In the genomic region with DNA sequence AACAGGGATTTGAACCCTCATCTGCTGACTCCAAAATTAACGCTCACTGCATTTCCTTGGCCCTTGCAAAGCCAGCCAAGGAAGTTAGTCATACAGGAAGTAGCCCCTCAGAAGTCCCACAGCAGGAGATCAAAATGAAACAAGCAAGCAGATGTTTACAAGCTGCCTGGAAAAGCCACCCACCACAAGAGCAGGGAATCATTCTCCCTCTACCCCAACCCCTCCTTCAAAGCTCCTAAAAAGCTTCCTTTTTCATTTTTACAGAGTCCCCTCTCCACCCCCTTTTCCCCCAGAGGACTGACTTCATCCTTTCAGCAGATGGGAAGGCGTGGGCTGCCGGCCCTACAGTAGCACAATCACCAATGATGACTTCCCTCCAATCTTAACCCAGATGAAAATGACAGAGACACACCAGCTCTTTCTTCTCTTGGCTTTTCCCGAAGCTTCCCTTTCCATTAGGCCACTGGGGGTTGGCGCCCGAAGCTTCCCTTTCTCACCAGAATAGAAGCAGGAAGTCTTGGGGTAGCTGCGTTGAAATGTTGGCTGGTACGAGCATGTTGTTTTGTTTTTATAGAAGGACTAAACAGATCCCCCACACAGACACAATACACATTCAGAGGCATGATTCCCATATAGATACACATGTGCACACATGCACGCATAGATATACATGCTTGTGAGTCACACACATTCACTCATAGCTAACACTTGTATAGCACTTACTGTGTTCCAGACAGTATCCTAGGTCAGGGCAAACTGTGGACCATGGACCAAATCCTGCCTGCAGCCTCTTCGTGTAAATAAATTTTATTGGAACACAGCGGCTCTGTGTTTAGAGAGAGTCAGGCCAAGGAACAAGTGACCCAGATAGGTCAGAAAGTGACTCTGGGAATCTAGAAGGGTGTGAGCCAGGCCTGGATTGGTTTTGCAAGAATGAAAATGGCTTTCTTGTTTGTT, we compare ENCODE assay signal across 8 cellular contexts. TPM values are rescaled to one million over a fixed set of nuclear protein-coding genes. Genes with fewer than 3 reads are reported as not detected.
DNase-seq lines count a peak whose midpoint lies in the region; ATAC-seq and TF ChIP-seq lines count a peak whose summit lies in the region.

No MANE protein-coding gene starts in this region.

- peaks cover under 1% of the 10 kb centered on the region for H3K27me3 Mint-ChIP-seq in activated T-cell treated with anti-CD3 and anti-CD28 coated beads, Interleukin-2, amount 50 U/mL, for 24 hours
- H3K27me3 Mint-ChIP-seq in naive thymus-derived CD4-positive, alpha-beta T cell, result peaks cover 0 to 3% (median 0%) of the 10 kb centered on the region in 5 donors

- H3K9me3 Mint-ChIP-seq in activated T-cell treated with anti-CD3 and anti-CD28 coated beads, Interleukin-2, amount 50 U/mL, for 24 hours, result peaks cover 2% of the 10 kb centered on the region
- H3K9me3 Mint-ChIP-seq in naive thymus-derived CD4-positive, alpha-beta T cell, result no peaks in the 10 kb centered on the region

- H4K20me1 ChIP-seq in SK-N-SH (ENCODE audit: insufficient read depth), result no peaks in the 10 kb centered on the region

- no peak for TF ChIP-seq POLR2A in esophagus muscularis mucosa (IDR thresholded peaks at IDR 0.05; ENCODE audit: low read depth)

- H3K27ac ChIP-seq in SK-N-SH (ENCODE audit: low read depth in 2 of 2, low read length in 1 of 2) (peak overlapping the region in 1 of 2 experiments; percentile 58; a peak in 2 of 4 replicates), esophagus muscularis mucosa (replicated peaks in 1 of 4) (peak overlapping the region; percentile 45 to 76 (median 72))
- H3K27ac ChIP-seq in naive thymus-derived CD4-positive, alpha-beta T cell (ENCODE audit: low read depth, low read length), result no peak overlapping the region

- H3K27me3 ChIP-seq in SK-N-SH (ENCODE audit: insufficient read depth), result no peaks in the 10 kb centered on the region
- no peaks in the 10 kb centered on the region for H3K27me3 ChIP-seq in esophagus muscularis mucosa
- no peaks in the 10 kb centered on the region for H3K27me3 ChIP-seq in naive thymus-derived CD4-positive, alpha-beta T cell (ENCODE audit: control insufficient read depth in 2 of 2, insufficient read depth in 2 of 2, low read length in 2 of 2)

- H3K9me2 ChIP-seq in SK-N-SH, result no peaks in the 10 kb centered on the region

- H3K27ac Mint-ChIP-seq in activated T-cell treated with anti-CD3 and anti-CD28 coated beads, Interleukin-2, amount 50 U/mL, for 24 hours, result peak overlapping the region; percentile 74
- H3K27ac Mint-ChIP-seq in naive thymus-derived CD4-positive, alpha-beta T cell, result peak overlapping the region in 1 of 9 donors; percentile 58

- peak overlapping the region; percentile 24 for H3K4me2 ChIP-seq in SK-N-SH

- peak overlapping the region; percentile 6 for H3K4me3 Mint-ChIP-seq in activated T-cell treated with anti-CD3 and anti-CD28 coated beads, Interleukin-2, amount 50 U/mL, for 24 hours
- peak overlapping the region in 1 of 10 donors; percentile 49 for H3K4me3 Mint-ChIP-seq in naive thymus-derived CD4-positive, alpha-beta T cell

- H3K4me1 ChIP-seq in SK-N-SH (ENCODE audit: control insufficient read depth in 1 of 2, insufficient read depth in 2 of 2, low read depth in 1 of 2, low read length in 1 of 2) (peaks cover 4 to 42% of the 10 kb centered on the region in 2 experiments; a peak in 2 of 4 replicates), esophagus muscularis mucosa (peaks cover 29 to 34% (median 33%) of the 10 kb centered on the region in 4 donors)
- no peaks in the 10 kb centered on the region for H3K4me1 ChIP-seq in naive thymus-derived CD4-positive, alpha-beta T cell (ENCODE audit: control insufficient read depth in 2 of 2, insufficient read depth in 2 of 2, low read length in 2 of 2)

- peak overlapping the region; percentile 61 for H2AFZ ChIP-seq in SK-N-SH (ENCODE audit: low read depth)

- no peak for TF ChIP-seq CTCF in SK-N-SH (IDR thresholded peaks at IDR 0.05)
- TF ChIP-seq CTCF in esophagus muscularis mucosa (IDR thresholded peaks at IDR 0.05), result no peak

- CTCF ChIA-PET in SK-N-SH (lab: Yijun Ruan, JAX), result no interaction called here
- CTCF ChIA-PET in naive thymus-derived CD4-positive, alpha-beta T cell (lab: Charles Lee), result no interaction called here

- no peak for TF ChIP-seq RAD21 in SK-N-SH (IDR thresholded peaks at IDR 0.05; ENCODE audit: low read length)

- POLR2A ChIA-PET in SK-N-SH (lab: Yijun Ruan, JAX), result no interaction called here
- POLR2A ChIA-PET in naive thymus-derived CD4-positive, alpha-beta T cell (lab: Charles Lee), result no interaction called here

- no peaks in the 10 kb centered on the region for H3K79me2 ChIP-seq in SK-N-SH (ENCODE audit: insufficient read depth)

- H3K4me1 Mint-ChIP-seq in activated T-cell treated with anti-CD3 and anti-CD28 coated beads, Interleukin-2, amount 50 U/mL, for 24 hours (ENCODE audit: low read depth), result peaks cover 41% of the 10 kb centered on the region
- peaks cover 8 to 48% (median 9%) of the 10 kb centered on the region in 7 donors for H3K4me1 Mint-ChIP-seq in naive thymus-derived CD4-positive, alpha-beta T cell

- H3K36me3 ChIP-seq in SK-N-SH (replicated peaks in 1 of 2; ENCODE audit: control insufficient read depth in 1 of 2, insufficient read depth in 2 of 2, low read length in 1 of 2) (no peaks in the 10 kb centered on the region), esophagus muscularis mucosa (no peaks in the 10 kb centered on the region)
- H3K36me3 ChIP-seq in naive thymus-derived CD4-positive, alpha-beta T cell (ENCODE audit: control insufficient read depth in 2 of 3, insufficient read depth in 3 of 3, low read length in 3 of 3), result no peaks in the 10 kb centered on the region

- H3K9ac ChIP-seq in SK-N-SH, result no peak overlapping the region

- intact Hi-C loops in esophagus muscularis mucosa (cut with DNase I), result no loop called here
- intact Hi-C loops in naive thymus-derived CD4-positive, alpha-beta T cell (cut with micrococcal nuclease), result no loop called here

- DNase-seq in activated T-cell treated with anti-CD3 and anti-CD28 coated beads, Interleukin-2, amount 50 U/mL, for 24 hours, result no peak
- DNase-seq in activated T-cell treated with anti-CD3 and anti-CD28 coated beads for 4 hours (no peak), SK-N-SH (no peak), esophagus muscularis mucosa (ENCODE audit: extremely low spot score) (no peak), NCI-H2196 (lab: John Stamatoyannopoulos, UW; ENCODE audit: unreplicated experiment) (no peak)
- no peak for DNase-seq in naive thymus-derived CD4-positive, alpha-beta T cell

- TF ChIP-seq EP300 in SK-N-SH (IDR thresholded peaks at IDR 0.05; ENCODE audit: borderline replicate concordance in 1 of 2, low read depth in 1 of 2, low read length in 1 of 2), result no peak
- no peak for TF ChIP-seq EP300 in esophagus muscularis mucosa (IDR thresholded peaks at IDR 0.05)

- H3K4me3 ChIP-seq in SK-N-SH (ENCODE audit: low read depth in 2 of 2, low read length in 1 of 2) (no peak overlapping the region; a peak in 1 of 4 replicates), esophagus muscularis mucosa (peak overlapping the region in 3 of 4 donors; percentile 6 to 26 (median 23))
- no peak overlapping the region for H3K4me3 ChIP-seq in naive thymus-derived CD4-positive, alpha-beta T cell (ENCODE audit: low read length)

- H3K9me3 ChIP-seq in SK-N-SH, result 0 out of 2 replicates have a peak, but pooled peaks cover 3% of the 10 kb centered on the region
- no peaks in the 10 kb centered on the region for H3K9me3 ChIP-seq in esophagus muscularis mucosa
- no peaks in the 10 kb centered on the region for H3K9me3 ChIP-seq in naive thymus-derived CD4-positive, alpha-beta T cell (ENCODE audit: control insufficient read depth in 2 of 3, low read length in 3 of 3)

- peak; percentile 12 for ATAC-seq in naive thymus-derived CD4-positive, alpha-beta T cell
- ATAC-seq in HG03097 (IDR thresholded peaks at IDR 0.05; ENCODE audit: low FRiP score, unreplicated experiment) (no peak), GM19023 (IDR thresholded peaks at IDR 0.05; ENCODE audit: unreplicated experiment) (no peak)

- H3K36me3 Mint-ChIP-seq in activated T-cell treated with anti-CD3 and anti-CD28 coated beads, Interleukin-2, amount 50 U/mL, for 24 hours (ENCODE audit: low read depth), result peaks cover 3% of the 10 kb centered on the region
- peaks cover 0 to 11% (median 0%) of the 10 kb centered on the region in 5 donors for H3K36me3 Mint-ChIP-seq in naive thymus-derived CD4-positive, alpha-beta T cell

- H3F3A ChIP-seq in SK-N-SH (replicated peaks; ENCODE audit: insufficient read depth), result peaks cover 10% of the 10 kb centered on the region

- WGBS in SK-N-SH (ENCODE audit: low lambda C conversion rate), result 67% methylated on average over 11 of the region's 11 CpGs
- 39% methylated on average over 11 of the region's 11 CpGs for WGBS in esophagus muscularis mucosa

TF ChIP-seq in SK-N-SH, 30 proteins besides CTCF, POLR2A, EP300 and RAD21 (continues in another document):
- TF ChIP-seq, protein P1, sequence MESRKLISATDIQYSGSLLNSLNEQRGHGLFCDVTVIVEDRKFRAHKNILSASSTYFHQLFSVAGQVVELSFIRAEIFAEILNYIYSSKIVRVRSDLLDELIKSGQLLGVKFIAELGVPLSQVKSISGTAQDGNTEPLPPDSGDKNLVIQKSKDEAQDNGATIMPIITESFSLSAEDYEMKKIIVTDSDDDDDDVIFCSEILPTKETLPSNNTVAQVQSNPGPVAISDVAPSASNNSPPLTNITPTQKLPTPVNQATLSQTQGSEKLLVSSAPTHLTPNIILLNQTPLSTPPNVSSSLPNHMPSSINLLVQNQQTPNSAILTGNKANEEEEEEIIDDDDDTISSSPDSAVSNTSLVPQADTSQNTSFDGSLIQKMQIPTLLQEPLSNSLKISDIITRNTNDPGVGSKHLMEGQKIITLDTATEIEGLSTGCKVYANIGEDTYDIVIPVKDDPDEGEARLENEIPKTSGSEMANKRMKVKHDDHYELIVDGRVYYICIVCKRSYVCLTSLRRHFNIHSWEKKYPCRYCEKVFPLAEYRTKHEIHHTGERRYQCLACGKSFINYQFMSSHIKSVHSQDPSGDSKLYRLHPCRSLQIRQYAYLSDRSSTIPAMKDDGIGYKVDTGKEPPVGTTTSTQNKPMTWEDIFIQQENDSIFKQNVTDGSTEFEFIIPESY (IDR thresholded peaks at IDR 0.05; ENCODE audit: borderline replicate concordance, low read depth), result no peak
- peak; percentile 59; the same call in 1 of the 2 replicates for TF ChIP-seq JUND (IDR thresholded peaks at IDR 0.05)

RNA-seq across cellular contexts. Expression of gene ITPRIPL2, which starts 17.4 kb away (rescaled TPM):
- polyA plus RNA-seq in SK-N-SH (2012; rRNA removed), result 4.3 and 4.7 TPM in 2 replicates
- 5.3 and 5.5 TPM in 2 replicates for polyA plus RNA-seq in SK-N-SH (2012; cell fraction: cytosol; rRNA removed)
- polyA plus RNA-seq in SK-N-SH (2012; cell fraction: nucleus; rRNA removed), result 4.5 and 5.3 TPM in 2 replicates
- 100 to 1,000 TPM in 1 of 4 donors, 10 to 100 TPM in 3; 56.1 to 111 (median 83.2) TPM for total RNA-seq in esophagus muscularis mucosa
- 10 to 100 TPM in 1 of 5 experiments, 1 to 10 TPM in 1, under 1 TPM in 3; 0.49 to 14.3 (median 0.64) TPM for total RNA-seq in naive thymus-derived CD4-positive, alpha-beta T cell
- polyA plus RNA-seq in naive thymus-derived CD4-positive, alpha-beta T cell, result not detected

RNA-seq across cellular contexts. Expression of gene SYT17, which starts 36.9 kb away (rescaled TPM):
- polyA plus RNA-seq in SK-N-SH (2012; rRNA removed), result 0.21 and 0.39 TPM in 2 replicates
- polyA plus RNA-seq in SK-N-SH (2012; cell fraction: cytosol; rRNA removed), result 0.23 and 0.33 TPM in 2 replicates
- 0.50 and 0.66 TPM in 2 replicates for polyA plus RNA-seq in SK-N-SH (2012; cell fraction: nucleus; rRNA removed)
- 1 to 10 TPM; 5.0 to 8.7 (median 6.2) TPM for total RNA-seq in esophagus muscularis mucosa
- total RNA-seq in naive thymus-derived CD4-positive, alpha-beta T cell, result 1 to 10 TPM in 1 of 5 experiments, under 1 TPM in 2, not detected in 2; 0.08 to 3.6 (median 0.24) TPM
- polyA plus RNA-seq in naive thymus-derived CD4-positive, alpha-beta T cell, result not detected

Comparison
In these comparisons a context has a peak if more than half of its experiments do, and no peak if none do; other contexts are left out.
1. H3K4me3 ChIP-seq: peak in esophagus muscularis mucosa (3 of 4); none in SK-N-SH (0 of 2) and naive thymus-derived CD4-positive, alpha-beta T cell (single experiment).